Comparison of ENCODE assay signal across 29 cellular contexts in the genomic region with DNA sequence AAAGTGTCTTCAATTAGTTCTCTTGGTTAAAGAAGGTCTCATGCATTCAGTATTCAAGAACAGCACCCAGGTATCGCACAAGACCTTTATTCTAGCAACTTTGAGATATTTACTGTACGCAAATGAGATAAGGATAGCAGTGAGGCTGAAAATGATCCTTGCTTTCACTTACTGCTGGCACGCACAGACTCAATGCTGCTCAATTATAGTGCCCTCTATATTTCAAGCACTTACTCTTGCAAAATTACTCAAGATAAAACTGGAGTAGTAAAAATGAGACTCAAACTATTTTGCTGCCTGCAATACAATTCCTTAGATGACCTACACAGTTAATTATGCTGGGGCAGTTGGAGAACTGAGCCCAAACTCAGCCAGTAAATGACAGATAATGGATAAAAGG.
DNase-seq lines count a peak whose midpoint lies in the region; ATAC-seq and TF ChIP-seq lines count a peak whose summit lies in the region.
"Had no signal": no experiment of that assay in that cellular context is flagged by ENCODE, and none has a peak within 500 bp of the region (broad histone marks: within the 10 kb centered on the region; RNA-seq: fewer than 3 reads in every experiment).

No MANE protein-coding gene starts in this region.

- no peak overlapping the region for H4K91ac ChIP-seq in IMR-90 (ENCODE audit: insufficient read depth, low read depth, low read length)

- no peak overlapping the region for H3K56ac ChIP-seq in IMR-90 (ENCODE audit: extremely low read depth, insufficient read depth, low read length)

- H3K27ac Mint-ChIP-seq in nephron progenitor cell, result peak overlapping the region; percentile 79
- H3K27ac Mint-ChIP-seq: activated naive CD8-positive, alpha-beta T cell treated with anti-CD3 and anti-CD28 coated beads for 36 hours; GM23338 had no signal

- no peak for TF ChIP-seq RAD21 in IMR-90 (IDR thresholded peaks at IDR 0.05; ENCODE audit: low read length)

- H3K4me3 ChIP-seq in IMR-90 (ENCODE audit: insufficient read depth, low read depth, low read length) (no peak overlapping the region), fibroblast of villous mesenchyme (ENCODE audit: low read depth, low read length) (no peak overlapping the region)
- H3K4me3 ChIP-seq: GM23338, SK-N-MC, spleen, tibial artery had no signal

- H3K4me1 Mint-ChIP-seq in nephron progenitor cell, result peaks cover 57% of the 10 kb centered on the region
- H3K4me1 Mint-ChIP-seq: activated naive CD8-positive, alpha-beta T cell treated with anti-CD3 and anti-CD28 coated beads for 36 hours had no signal

- H4K5ac ChIP-seq in IMR-90 (ENCODE audit: low read depth, low read length), result no peak overlapping the region

- ATAC-seq in GM18868 (IDR thresholded peaks at IDR 0.05; ENCODE audit: unreplicated experiment), result peak; percentile 79
- ATAC-seq in IMR-90 (ENCODE audit: low read depth), result peak; percentile 70
- ATAC-seq in HG03139 (IDR thresholded peaks at IDR 0.05; ENCODE audit: unreplicated experiment), result no peak
- ATAC-seq: GM23338 had no signal

- H4K8ac ChIP-seq in IMR-90 (ENCODE audit: low read depth in 2 of 2, low read length in 2 of 2), result no peak overlapping the region

- no peak overlapping the region for H2BK15ac ChIP-seq in IMR-90 (ENCODE audit: low read depth, low read length)

- TF ChIP-seq CTCF in IMR-90 (conservative IDR thresholded peaks at IDR 0.05; ENCODE audit: low read depth, low read length) (no peak), fibroblast of villous mesenchyme (IDR thresholded peaks at IDR 0.05; ENCODE audit: insufficient read depth, low read depth, low read length) (no peak), nephron progenitor cell (IDR thresholded peaks at IDR 0.05) (no peak)

- in situ Hi-C loops in IMR-90 (cut with MboI; ENCODE audit: low sequenced_read_pairs), result no loop called here

- H3K9me1 ChIP-seq in IMR-90 (ENCODE audit: insufficient read depth, low read length), result no peaks in the 10 kb centered on the region; the same call in 1 of the 2 replicates

- H3K9me3 ChIP-seq in IMR-90 (ENCODE audit: control insufficient read depth, insufficient read depth, low read length), result no peaks in the 10 kb centered on the region
- H3K9me3 ChIP-seq: spleen, tibial artery had no signal

- H2BK20ac ChIP-seq in IMR-90 (ENCODE audit: low read depth, low read length), result no peak overlapping the region

- no peak overlapping the region for H2AFZ ChIP-seq in IMR-90 (replicated peaks; ENCODE audit: low read length, poor library complexity)
- H2AFZ ChIP-seq: GM23338 had no signal

- H3K18ac ChIP-seq in IMR-90 (ENCODE audit: low read depth, low read length), result no peak overlapping the region

- no peaks in the 10 kb centered on the region for H4K20me1 ChIP-seq in IMR-90 (ENCODE audit: insufficient read depth, low read length)

- no TSS peak for BruUV-seq in IMR-90 (replicated peaks; lab: Mats Ljungman, UMichigan)

- POLR2A ChIA-PET in IMR-90 (lab: Charles Lee; ENCODE audit: unreplicated experiment), result no interaction called here

- no peak overlapping the region for H3K23ac ChIP-seq in IMR-90 (ENCODE audit: low read depth, low read length)

- no peak for TF ChIP-seq POLR2A in IMR-90 (IDR thresholded peaks at IDR 0.05; ENCODE audit: low read depth, low read length)

- H3K36me3 ChIP-seq in IMR-90 (ENCODE audit: control insufficient read depth, insufficient read depth, low read length), result no peaks in the 10 kb centered on the region
- H3K36me3 ChIP-seq: spleen, tibial artery had no signal

- CTCF ChIA-PET in IMR-90 (lab: Yijun Ruan, JAX), result no interaction called here

- no peak overlapping the region for H3K4me2 ChIP-seq in IMR-90 (ENCODE audit: low read depth, low read length)
- H3K4me2 ChIP-seq: GM23338 had no signal

- H3K4me1 ChIP-seq in IMR-90 (ENCODE audit: control insufficient read depth, insufficient read depth, low read length), result no peaks in the 10 kb centered on the region
- H3K4me1 ChIP-seq: spleen, tibial artery had no signal

- H3K9ac ChIP-seq in IMR-90 (ENCODE audit: low read depth, low read length), result no peak overlapping the region

- peak; percentile 25 for DNase-seq in IMR-90
- DNase-seq in fibroblast of villous mesenchyme (ENCODE audit: low read depth), result peak; percentile 44
- DNase-seq in nephron progenitor cell, result no peak
- DNase-seq in amygdala (lab: John Stamatoyannopoulos, UW), result no peak
- no peak for DNase-seq in A172 (ENCODE audit: low spot score)
- DNase-seq: ACHN; activated CD4-positive, alpha-beta T cell treated with anti-CD3 and anti-CD28 coated beads for 4 hours; activated effector memory CD4-positive, alpha-beta T cell treated with Interleukin-2 at 50 U/mL for 16 hours; activated naive CD8-positive, alpha-beta T cell treated with anti-CD3 and anti-CD28 coated beads for 36 hours; activated T-cell treated with anti-CD3 and anti-CD28 coated beads for 4 hours; effector CD4-positive, alpha-beta T cell; foreskin melanocyte; KBM-7; mesendoderm; NCI-H1105 treated with DMSO at 0.1 percent for 48 hours; NCI-H2081; NCI-H446; NCI-H82; occipital lobe; retina; spleen; tibial artery had no signal

- intact Hi-C loops in IMR-90 (cut with micrococcal nuclease), result loop anchor here (2.0 kb wide), 1 partner anchor 60 kb away; no protein-coding TSS in a partner anchor

- no peaks in the 10 kb centered on the region for H3K79me1 ChIP-seq in IMR-90 (ENCODE audit: low read depth in 1 of 2, low read length in 2 of 2)

- H3K9me3 Mint-ChIP-seq in nephron progenitor cell, result no peaks in the 10 kb centered on the region
- H3K9me3 Mint-ChIP-seq: activated naive CD8-positive, alpha-beta T cell treated with anti-CD3 and anti-CD28 coated beads for 36 hours; brain; GM23338 had no signal

- H3K14ac ChIP-seq in IMR-90 (replicated peaks; ENCODE audit: low read depth, low read length), result no peak overlapping the region

- H3K27me3 Mint-ChIP-seq in nephron progenitor cell (ENCODE audit: low read depth, poor library complexity), result no peaks in the 10 kb centered on the region
- H3K27me3 Mint-ChIP-seq: activated naive CD8-positive, alpha-beta T cell treated with anti-CD3 and anti-CD28 coated beads for 36 hours; brain had no signal

- WGBS in IMR-90 (ENCODE audit: extremely low coverage in 2 of 2, insufficient read length in 1 of 2), 2 experiments, result no CpG with 5 or more reads among the region's 3 CpGs

- H2BK5ac ChIP-seq in IMR-90 (ENCODE audit: low read depth, low read length, poor library complexity, severe bottlenecking), result no peak overlapping the region

- H3K27ac ChIP-seq in IMR-90 (ENCODE audit: insufficient read depth, low read length), result no peak overlapping the region
- H3K27ac ChIP-seq: RWPE1, SK-N-MC, spleen, tibial artery, VCaP had no signal

- H2BK120ac ChIP-seq in IMR-90 (ENCODE audit: low read depth, low read length), result no peak overlapping the region

- no peak overlapping the region for H3K4ac ChIP-seq in IMR-90 (ENCODE audit: low read depth, low read length)

- H2AK5ac ChIP-seq in IMR-90 (ENCODE audit: low read depth, low read length), result no peak overlapping the region

- peaks cover 41% of the 10 kb centered on the region for H3K36me3 Mint-ChIP-seq in nephron progenitor cell (ENCODE audit: low read depth)

- no peak overlapping the region for H2AK9ac ChIP-seq in IMR-90 (replicated peaks; ENCODE audit: low read depth, low read length, poor library complexity)

- H3K27me3 ChIP-seq in IMR-90 (ENCODE audit: control insufficient read depth, insufficient read depth, low read length), result no peaks in the 10 kb centered on the region
- H3K27me3 ChIP-seq: spleen, tibial artery had no signal

- H3K4me3 Mint-ChIP-seq in nephron progenitor cell, result no peak overlapping the region
- H3K4me3 Mint-ChIP-seq: activated naive CD8-positive, alpha-beta T cell treated with anti-CD3 and anti-CD28 coated beads for 36 hours; brain; GM23338 had no signal

- dilution Hi-C loops in IMR-90 (cut with HindIII; ENCODE audit: low sequenced_read_pairs, unreplicated experiment), result no loop called here

TF ChIP-seq in IMR-90, 13 proteins besides CTCF, POLR2A, EP300 and RAD21:
- TF ChIP-seq MAFK (IDR thresholded peaks at IDR 0.05; ENCODE audit: low read depth, low read length), result no peak

Comparison
In these comparisons a context has a peak if more than half of its experiments do, and no peak if none do; other contexts are left out.
1. DNase-seq: peak in IMR-90 (single experiment) and fibroblast of villous mesenchyme (single experiment); none in nephron progenitor cell (single experiment), amygdala (0 of 56) and A172 (single experiment).